1 cellular context compared by ENCODE assay signal in the genomic region with DNA sequence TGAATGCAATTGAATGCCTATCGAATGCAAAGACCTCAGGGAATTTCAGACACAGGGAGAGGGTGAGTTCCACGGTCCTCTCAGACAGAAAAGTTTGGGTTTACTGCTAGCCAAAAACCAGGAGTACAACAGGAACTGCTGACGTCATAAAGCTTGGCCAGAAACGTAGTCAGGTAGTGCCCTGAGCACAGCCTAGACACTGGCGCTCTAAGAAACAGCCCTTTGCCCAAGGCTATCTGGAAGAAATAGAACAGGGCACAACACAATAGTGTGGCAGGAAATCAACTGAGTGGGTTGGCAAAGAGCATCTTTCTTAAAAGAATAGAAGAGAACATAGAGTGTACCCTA.
TF ChIP-seq lines count a peak whose summit lies in the region.

No MANE protein-coding gene starts in this region.

TF ChIP-seq in GM12878, 131 proteins besides CTCF, POLR2A, EP300 and RAD21 (continued from another document):
- TF ChIP-seq, protein P1, sequence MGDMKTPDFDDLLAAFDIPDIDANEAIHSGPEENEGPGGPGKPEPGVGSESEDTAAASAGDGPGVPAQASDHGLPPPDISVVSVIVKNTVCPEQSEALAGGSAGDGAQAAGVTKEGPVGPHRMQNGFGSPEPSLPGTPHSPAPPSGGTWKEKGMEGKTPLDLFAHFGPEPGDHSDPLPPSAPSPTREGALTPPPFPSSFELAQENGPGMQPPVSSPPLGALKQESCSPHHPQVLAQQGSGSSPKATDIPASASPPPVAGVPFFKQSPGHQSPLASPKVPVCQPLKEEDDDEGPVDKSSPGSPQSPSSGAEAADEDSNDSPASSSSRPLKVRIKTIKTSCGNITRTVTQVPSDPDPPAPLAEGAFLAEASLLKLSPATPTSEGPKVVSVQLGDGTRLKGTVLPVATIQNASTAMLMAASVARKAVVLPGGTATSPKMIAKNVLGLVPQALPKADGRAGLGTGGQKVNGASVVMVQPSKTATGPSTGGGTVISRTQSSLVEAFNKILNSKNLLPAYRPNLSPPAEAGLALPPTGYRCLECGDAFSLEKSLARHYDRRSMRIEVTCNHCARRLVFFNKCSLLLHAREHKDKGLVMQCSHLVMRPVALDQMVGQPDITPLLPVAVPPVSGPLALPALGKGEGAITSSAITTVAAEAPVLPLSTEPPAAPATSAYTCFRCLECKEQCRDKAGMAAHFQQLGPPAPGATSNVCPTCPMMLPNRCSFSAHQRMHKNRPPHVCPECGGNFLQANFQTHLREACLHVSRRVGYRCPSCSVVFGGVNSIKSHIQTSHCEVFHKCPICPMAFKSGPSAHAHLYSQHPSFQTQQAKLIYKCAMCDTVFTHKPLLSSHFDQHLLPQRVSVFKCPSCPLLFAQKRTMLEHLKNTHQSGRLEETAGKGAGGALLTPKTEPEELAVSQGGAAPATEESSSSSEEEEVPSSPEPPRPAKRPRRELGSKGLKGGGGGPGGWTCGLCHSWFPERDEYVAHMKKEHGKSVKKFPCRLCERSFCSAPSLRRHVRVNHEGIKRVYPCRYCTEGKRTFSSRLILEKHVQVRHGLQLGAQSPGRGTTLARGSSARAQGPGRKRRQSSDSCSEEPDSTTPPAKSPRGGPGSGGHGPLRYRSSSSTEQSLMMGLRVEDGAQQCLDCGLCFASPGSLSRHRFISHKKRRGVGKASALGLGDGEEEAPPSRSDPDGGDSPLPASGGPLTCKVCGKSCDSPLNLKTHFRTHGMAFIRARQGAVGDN (IDR thresholded peaks at IDR 0.05): peak; percentile 78
- TF ChIP-seq, protein P2, sequence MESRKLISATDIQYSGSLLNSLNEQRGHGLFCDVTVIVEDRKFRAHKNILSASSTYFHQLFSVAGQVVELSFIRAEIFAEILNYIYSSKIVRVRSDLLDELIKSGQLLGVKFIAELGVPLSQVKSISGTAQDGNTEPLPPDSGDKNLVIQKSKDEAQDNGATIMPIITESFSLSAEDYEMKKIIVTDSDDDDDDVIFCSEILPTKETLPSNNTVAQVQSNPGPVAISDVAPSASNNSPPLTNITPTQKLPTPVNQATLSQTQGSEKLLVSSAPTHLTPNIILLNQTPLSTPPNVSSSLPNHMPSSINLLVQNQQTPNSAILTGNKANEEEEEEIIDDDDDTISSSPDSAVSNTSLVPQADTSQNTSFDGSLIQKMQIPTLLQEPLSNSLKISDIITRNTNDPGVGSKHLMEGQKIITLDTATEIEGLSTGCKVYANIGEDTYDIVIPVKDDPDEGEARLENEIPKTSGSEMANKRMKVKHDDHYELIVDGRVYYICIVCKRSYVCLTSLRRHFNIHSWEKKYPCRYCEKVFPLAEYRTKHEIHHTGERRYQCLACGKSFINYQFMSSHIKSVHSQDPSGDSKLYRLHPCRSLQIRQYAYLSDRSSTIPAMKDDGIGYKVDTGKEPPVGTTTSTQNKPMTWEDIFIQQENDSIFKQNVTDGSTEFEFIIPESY (IDR thresholded peaks at IDR 0.05): peak; percentile 76
- TF ChIP-seq, protein P3, sequence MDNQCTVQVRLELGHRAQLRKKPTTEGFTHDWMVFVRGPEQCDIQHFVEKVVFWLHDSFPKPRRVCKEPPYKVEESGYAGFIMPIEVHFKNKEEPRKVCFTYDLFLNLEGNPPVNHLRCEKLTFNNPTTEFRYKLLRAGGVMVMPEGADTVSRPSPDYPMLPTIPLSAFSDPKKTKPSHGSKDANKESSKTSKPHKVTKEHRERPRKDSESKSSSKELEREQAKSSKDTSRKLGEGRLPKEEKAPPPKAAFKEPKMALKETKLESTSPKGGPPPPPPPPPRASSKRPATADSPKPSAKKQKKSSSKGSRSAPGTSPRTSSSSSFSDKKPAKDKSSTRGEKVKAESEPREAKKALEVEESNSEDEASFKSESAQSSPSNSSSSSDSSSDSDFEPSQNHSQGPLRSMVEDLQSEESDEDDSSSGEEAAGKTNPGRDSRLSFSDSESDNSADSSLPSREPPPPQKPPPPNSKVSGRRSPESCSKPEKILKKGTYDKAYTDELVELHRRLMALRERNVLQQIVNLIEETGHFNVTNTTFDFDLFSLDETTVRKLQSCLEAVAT (IDR thresholded peaks at IDR 0.05): 0 out of 2 replicates have a peak, but pooled peaks have one; percentile 10
- TF ChIP-seq POLR2AphosphoS2 (IDR thresholded peaks at IDR 0.05; ENCODE audit: low read depth, low read length) (no peak), HCFC1 (IDR thresholded peaks at IDR 0.05; ENCODE audit: low read length) (0 out of 2 replicates have a peak, but pooled peaks have one; percentile 10), ZNF207 (IDR thresholded peaks at IDR 0.05; ENCODE audit: borderline replicate concordance) (0 out of 2 replicates have a peak, but pooled peaks have one; percentile 12), NFYA (IDR thresholded peaks at IDR 0.05; ENCODE audit: borderline replicate concordance, low read depth, low read length) (no peak), CREB1 (IDR thresholded peaks at IDR 0.05; ENCODE audit: low read depth) (peak; percentile 96), IKZF1 (conservative IDR thresholded peaks at IDR 0.05) (0 out of 2 replicates have a peak, but pooled peaks have one; percentile 6), GATAD2B (conservative IDR thresholded peaks at IDR 0.05; ENCODE audit: low read depth) (peak; percentile 3; the same call in 1 of the 2 replicates), ATF7 (IDR thresholded peaks at IDR 0.05; ENCODE audit: low read depth) (peak; percentile 95), NFXL1 (IDR thresholded peaks at IDR 0.05; ENCODE audit: borderline replicate concordance) (no peak), CREM (IDR thresholded peaks at IDR 0.05; ENCODE audit: low read depth) (peak; percentile 98), CHD1 (IDR thresholded peaks at IDR 0.05; ENCODE audit: low read depth, low read length) (0 out of 2 replicates have a peak, but pooled peaks have one; percentile 1), RB1 (IDR thresholded peaks at IDR 0.05; ENCODE audit: borderline replicate concordance) (peak; percentile 44; the same call in 1 of the 2 replicates), NRF1 (conservative IDR thresholded peaks at IDR 0.05; ENCODE audit: low read depth, low read length) (no peak)
- TF ChIP-seq, protein P4, sequence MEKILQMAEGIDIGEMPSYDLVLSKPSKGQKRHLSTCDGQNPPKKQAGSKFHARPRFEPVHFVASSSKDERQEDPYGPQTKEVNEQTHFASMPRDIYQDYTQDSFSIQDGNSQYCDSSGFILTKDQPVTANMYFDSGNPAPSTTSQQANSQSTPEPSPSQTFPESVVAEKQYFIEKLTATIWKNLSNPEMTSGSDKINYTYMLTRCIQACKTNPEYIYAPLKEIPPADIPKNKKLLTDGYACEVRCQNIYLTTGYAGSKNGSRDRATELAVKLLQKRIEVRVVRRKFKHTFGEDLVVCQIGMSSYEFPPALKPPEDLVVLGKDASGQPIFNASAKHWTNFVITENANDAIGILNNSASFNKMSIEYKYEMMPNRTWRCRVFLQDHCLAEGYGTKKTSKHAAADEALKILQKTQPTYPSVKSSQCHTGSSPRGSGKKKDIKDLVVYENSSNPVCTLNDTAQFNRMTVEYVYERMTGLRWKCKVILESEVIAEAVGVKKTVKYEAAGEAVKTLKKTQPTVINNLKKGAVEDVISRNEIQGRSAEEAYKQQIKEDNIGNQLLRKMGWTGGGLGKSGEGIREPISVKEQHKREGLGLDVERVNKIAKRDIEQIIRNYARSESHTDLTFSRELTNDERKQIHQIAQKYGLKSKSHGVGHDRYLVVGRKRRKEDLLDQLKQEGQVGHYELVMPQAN (conservative IDR thresholded peaks at IDR 0.05): 0 out of 2 replicates have a peak, but pooled peaks have one; percentile 7
- TF ChIP-seq, protein P5, sequence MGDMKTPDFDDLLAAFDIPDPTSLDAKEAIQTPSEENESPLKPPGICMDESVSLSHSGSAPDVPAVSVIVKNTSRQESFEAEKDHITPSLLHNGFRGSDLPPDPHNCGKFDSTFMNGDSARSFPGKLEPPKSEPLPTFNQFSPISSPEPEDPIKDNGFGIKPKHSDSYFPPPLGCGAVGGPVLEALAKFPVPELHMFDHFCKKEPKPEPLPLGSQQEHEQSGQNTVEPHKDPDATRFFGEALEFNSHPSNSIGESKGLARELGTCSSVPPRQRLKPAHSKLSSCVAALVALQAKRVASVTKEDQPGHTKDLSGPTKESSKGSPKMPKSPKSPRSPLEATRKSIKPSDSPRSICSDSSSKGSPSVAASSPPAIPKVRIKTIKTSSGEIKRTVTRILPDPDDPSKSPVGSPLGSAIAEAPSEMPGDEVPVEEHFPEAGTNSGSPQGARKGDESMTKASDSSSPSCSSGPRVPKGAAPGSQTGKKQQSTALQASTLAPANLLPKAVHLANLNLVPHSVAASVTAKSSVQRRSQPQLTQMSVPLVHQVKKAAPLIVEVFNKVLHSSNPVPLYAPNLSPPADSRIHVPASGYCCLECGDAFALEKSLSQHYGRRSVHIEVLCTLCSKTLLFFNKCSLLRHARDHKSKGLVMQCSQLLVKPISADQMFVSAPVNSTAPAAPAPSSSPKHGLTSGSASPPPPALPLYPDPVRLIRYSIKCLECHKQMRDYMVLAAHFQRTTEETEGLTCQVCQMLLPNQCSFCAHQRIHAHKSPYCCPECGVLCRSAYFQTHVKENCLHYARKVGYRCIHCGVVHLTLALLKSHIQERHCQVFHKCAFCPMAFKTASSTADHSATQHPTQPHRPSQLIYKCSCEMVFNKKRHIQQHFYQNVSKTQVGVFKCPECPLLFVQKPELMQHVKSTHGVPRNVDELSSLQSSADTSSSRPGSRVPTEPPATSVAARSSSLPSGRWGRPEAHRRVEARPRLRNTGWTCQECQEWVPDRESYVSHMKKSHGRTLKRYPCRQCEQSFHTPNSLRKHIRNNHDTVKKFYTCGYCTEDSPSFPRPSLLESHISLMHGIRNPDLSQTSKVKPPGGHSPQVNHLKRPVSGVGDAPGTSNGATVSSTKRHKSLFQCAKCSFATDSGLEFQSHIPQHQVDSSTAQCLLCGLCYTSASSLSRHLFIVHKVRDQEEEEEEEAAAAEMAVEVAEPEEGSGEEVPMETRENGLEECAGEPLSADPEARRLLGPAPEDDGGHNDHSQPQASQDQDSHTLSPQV (IDR thresholded peaks at IDR 0.05): no peak
